8 cellular contexts compared by ENCODE assay signal in genomic region chr1:36157115-36157903, GRCh38. TPM values are rescaled to one million over a fixed set of nuclear protein-coding genes. Genes with fewer than 3 reads are reported as not detected.
DNase-seq lines count a peak whose midpoint lies in the region; ATAC-seq and TF ChIP-seq lines count a peak whose summit lies in the region.

No MANE protein-coding gene starts in this region.

- peak overlapping the region; percentile 85 to 94 (median 91) for H3K27ac Mint-ChIP-seq in CD14-positive monocyte
- H3K27ac Mint-ChIP-seq in brain, result peak overlapping the region; percentile 97 to 99 (median 97)

- H3K36me3 Mint-ChIP-seq in CD14-positive monocyte, result peaks cover 18 to 26% of the 10 kb centered on the region in 2 donors
- H3K36me3 Mint-ChIP-seq in brain, result peaks cover 6% of the 10 kb centered on the region

- H3K27ac ChIP-seq in lower lobe of right lung (peak overlapping the region; percentile 99), tibial nerve (peak overlapping the region; percentile 97 to 100 (median 99))

- TF ChIP-seq CTCF in CD14-positive monocyte (IDR thresholded peaks at IDR 0.05) (no peak), brain (conservative IDR thresholded peaks at IDR 0.05) (no peak), lower lobe of right lung (IDR thresholded peaks at IDR 0.05) (no peak), tibial nerve (IDR thresholded peaks at IDR 0.05) (no peak)

- no peaks in the 10 kb centered on the region for H3K36me3 ChIP-seq in lower lobe of right lung
- H3K36me3 ChIP-seq in tibial nerve, result no peaks in the 10 kb centered on the region

- intact Hi-C loops in CD14-positive monocyte (cut with micrococcal nuclease), result no loop called here
- intact Hi-C loops in lower lobe of right lung (cut with DNase I), result no loop called here

- H3K4me3 Mint-ChIP-seq in CD14-positive monocyte (peak overlapping the region; percentile 90 to 91), brain (peak overlapping the region; percentile 91 to 96 (median 95))

- H3K4me1 Mint-ChIP-seq in CD14-positive monocyte, result peaks cover 75% of the 10 kb centered on the region
- peaks cover 79% of the 10 kb centered on the region for H3K4me1 Mint-ChIP-seq in brain

- H3K4me3 ChIP-seq in lower lobe of right lung (peak overlapping the region; percentile 98), tibial nerve (peak overlapping the region; percentile 66 to 99 (median 86))

- H3K4me1 ChIP-seq in lower lobe of right lung (peaks cover 75% of the 10 kb centered on the region), tibial nerve (peaks cover 0 to 79% (median 57%) of the 10 kb centered on the region in 4 donors)

- no peaks in the 10 kb centered on the region for H3K27me3 ChIP-seq in lower lobe of right lung (ENCODE audit: low read depth)
- H3K27me3 ChIP-seq in tibial nerve, result no peaks in the 10 kb centered on the region

- H3K9me3 ChIP-seq in lower lobe of right lung (no peaks in the 10 kb centered on the region), tibial nerve (no peaks in the 10 kb centered on the region)

- no peak for DNase-seq in CD14-positive monocyte (ENCODE audit: low spot score)
- peak; percentile 14 for DNase-seq in MV-4-11 (lab: John Stamatoyannopoulos, UW)
- DNase-seq in lower lobe of right lung, result no peak
- no peak for DNase-seq in tibial nerve (ENCODE audit: low spot score in 2 of 2)
- DNase-seq in NCI-H2081 (lab: John Stamatoyannopoulos, UW), result no peak
- DNase-seq in putamen (ENCODE audit: low spot score), result no peak

- ATAC-seq in lower lobe of right lung, result peak in 1 of 2 donors; percentile 0
- no peak for ATAC-seq in GM21576 (IDR thresholded peaks at IDR 0.05; ENCODE audit: unreplicated experiment)

- H3K9me3 Mint-ChIP-seq in CD14-positive monocyte, result no peaks in the 10 kb centered on the region
- peaks cover 0 to 5% (median 0%) of the 10 kb centered on the region in 5 experiments for H3K9me3 Mint-ChIP-seq in brain

- WGBS in tibial nerve, 2 donors, result 1 to 2% methylated on average over 9 of the region's 9 CpGs

- peaks cover 0 to 2% (median 0%) of the 10 kb centered on the region in 3 donors for H3K27me3 Mint-ChIP-seq in CD14-positive monocyte (ENCODE audit: low read depth in 3 of 3)
- H3K27me3 Mint-ChIP-seq in brain, result peaks cover 14% of the 10 kb centered on the region

- peak in 1 of 2 donors; percentile 4 for TF ChIP-seq EP300 in tibial nerve (IDR thresholded peaks at IDR 0.05)

- TF ChIP-seq POLR2A in tibial nerve (IDR thresholded peaks at IDR 0.05), result no peak

RNA-seq across cellular contexts. Expression of gene MAP7D1, which starts 1.3 kb away (rescaled TPM):
- 10 to 100 TPM; 12.3 to 13.6 TPM for polyA plus RNA-seq in CD14-positive monocyte
- polyA plus RNA-seq in brain (ENCODE audit: insufficient read depth, low read depth, low replicate concordance), result 244 TPM
- total RNA-seq in lower lobe of right lung, result 120 TPM
- 100 to 1,000 TPM in 3 of 4 donors, 10 to 100 TPM in 1; 85.0 to 184 (median 121) TPM for total RNA-seq in tibial nerve

RNA-seq across cellular contexts. Expression of gene TRAPPC3, which starts 8.0 kb away (rescaled TPM):
- polyA plus RNA-seq in CD14-positive monocyte (100 to 1,000 TPM; 125 to 136 TPM), brain (ENCODE audit: insufficient read depth, low read depth, low replicate concordance) (105 TPM)
- total RNA-seq in lower lobe of right lung (60.3 TPM), tibial nerve (10 to 100 TPM; 48.0 to 90.4 (median 69.1) TPM)

RNA-seq across cellular contexts. Expression of gene COL8A2, which starts 32.3 kb away (rescaled TPM):
- polyA plus RNA-seq in CD14-positive monocyte (1 to 10 TPM in 1 of 2 donors, under 1 TPM in 1; 0.90 to 1.6 TPM), brain (ENCODE audit: insufficient read depth, low read depth, low replicate concordance) (1.8 TPM)
- total RNA-seq in lower lobe of right lung (24.4 TPM), tibial nerve (10 to 100 TPM; 26.7 to 57.9 (median 50.2) TPM)
